ENCODE assay signal across 3 cellular contexts in genomic region chr18:78108587-78108986, GRCh38.
"Had no signal": no experiment of that assay in that cellular context is flagged by ENCODE, and none has a peak within 500 bp of the region (broad histone marks: within the 10 kb centered on the region; RNA-seq: fewer than 3 reads in every experiment).

No MANE protein-coding gene starts in this region.

- H3K4me3 ChIP-seq: GM12878 had no signal

- ATAC-seq: GM12878 had no signal

- DNase-seq: GDM1, GF-D8 had no signal
